In the genomic region with DNA sequence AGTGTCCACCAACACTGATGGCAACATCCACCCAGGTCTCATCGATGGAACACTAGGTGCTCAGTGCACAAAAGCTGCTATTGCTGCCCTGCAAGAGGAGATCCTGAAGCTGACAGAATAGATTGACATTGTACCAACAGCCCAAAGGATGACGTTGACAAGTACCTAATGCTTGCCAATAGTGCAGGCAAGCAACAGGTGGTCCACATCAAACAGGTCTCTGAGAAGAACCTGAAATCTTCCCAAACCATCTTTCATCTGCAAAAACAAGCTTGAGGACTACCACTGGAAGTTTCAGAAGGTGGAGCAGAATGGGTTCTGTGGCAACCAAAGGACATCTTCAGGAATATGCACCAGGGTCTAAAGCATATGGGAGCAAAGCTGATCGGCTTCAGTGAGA, we compare ENCODE assay signal across 28 cellular contexts. TPM values are rescaled to one million over a fixed set of nuclear protein-coding genes. Genes with fewer than 3 reads are reported as not detected.
"Had no signal": no experiment of that assay in that cellular context is flagged by ENCODE, and none has a peak within 500 bp of the region (broad histone marks: within the 10 kb centered on the region; RNA-seq: fewer than 3 reads in every experiment).

No MANE protein-coding gene starts in this region.

- DNase-seq: stimulated activated CD4-positive, alpha-beta T cell treated with anti-CD3 and anti-CD28 coated beads, Interleukin-2, amount 100 ng/mL, for 48 hours; stimulated activated CD4-positive, alpha-beta T cell treated with anti-CD3 and anti-CD28 coated beads, Interleukin-4, amount 100 ng/mL, for 1 hour; stimulated activated CD4-positive, alpha-beta T cell treated with anti-CD3 and anti-CD28 coated beads, Interleukin-4, amount 100 ng/mL, for 24 hours; stimulated activated CD4-positive, alpha-beta T cell treated with anti-CD3 and anti-CD28 coated beads, Interleukin-4, amount 100 ng/mL, for 4 hours; stimulated activated CD8-positive, alpha-beta memory T cell treated with anti-CD3 and anti-CD28 coated beads, Interleukin-4, amount 100 ng/mL, for 48 hours; stimulated activated naive B cell treated with anti-CD40 and anti-IgM and Interleukin-4, amounts not matched to agents 10 μg/mL and 1 μg/mL and 100 μg/mL, for 72 hours; stimulated activated naive CD4-positive, alpha-beta T cell; stimulated activated naive CD4-positive, alpha-beta T cell treated with Interleukin-2 at 50 U/mL for 16 hours; stimulated activated naive CD8-positive, alpha-beta T cell treated with anti-CD3 and anti-CD28 coated beads, Interleukin-15, amount 100 ng/mL, for 72 hours; stimulated activated naive CD8-positive, alpha-beta T cell treated with anti-CD3 and anti-CD28 coated beads, Interleukin-15, Interleukin-2, amounts not matched to agents 100 U/mL and 50 U/mL, for 24 hours; stomach; substantia nigra; testis; thyroid gland; tibial artery; transverse colon; trophoblast cell; upper lobe of left lung; upper lobe of right lung; uterus had no signal

- H3K4me3 ChIP-seq: stomach, suprapubic skin, testis, thoracic aorta, thyroid gland, tibial artery, tibial nerve, transverse colon, upper lobe of left lung, upper lobe of right lung, uterus, vagina had no signal

- FAIRE-seq: urothelium cell line had no signal

- H3K9me3 ChIP-seq: testis, thoracic aorta, thyroid gland, transverse colon, upper lobe of left lung, upper lobe of right lung, uterus, vagina had no signal

- H3K27ac ChIP-seq: stomach, suprapubic skin, testis, thoracic aorta, thyroid gland, tibial artery, tibial nerve, transverse colon, upper lobe of left lung, upper lobe of right lung, uterus, vagina had no signal

- H3K27me3 ChIP-seq: stomach, suprapubic skin, testis, thyroid gland, tibial artery, tibial nerve, transverse colon, upper lobe of left lung, upper lobe of right lung, uterus, vagina had no signal

- H3K4me1 ChIP-seq: stomach, suprapubic skin, testis, thyroid gland, tibial artery, tibial nerve, transverse colon, upper lobe of left lung, upper lobe of right lung, uterus, vagina had no signal

- H3K36me3 ChIP-seq: stomach, suprapubic skin, thoracic aorta, thyroid gland, tibial artery, tibial nerve, transverse colon, upper lobe of left lung, upper lobe of right lung, uterus, vagina had no signal

- ATAC-seq: stimulated activated effector memory CD8-positive, alpha-beta T cell treated with anti-CD3 and anti-CD28 coated beads, Interleukin-12 subunit alpha, Interleukin-12 subunit beta, amount 100 ng/mL, for 72 hours; stimulated activated memory B cell treated with anti-CD40 and anti-IgM and Interleukin-4, amounts not matched to agents 10 μg/mL and 1 μg/mL and 100 μg/mL, for 72 hours; stimulated activated naive B cell treated with anti-CD40 and anti-IgM and Interleukin-4, amounts not matched to agents 10 μg/mL and 1 μg/mL and 100 μg/mL, for 72 hours; stimulated activated naive CD8-positive, alpha-beta T cell treated with anti-CD3 and anti-CD28 coated beads, Interleukin-15, amount 100 ng/mL, for 72 hours; stimulated activated naive CD8-positive, alpha-beta T cell treated with anti-CD3 and anti-CD28 coated beads, Interleukin-15, Interleukin-2, amounts not matched to agents 100 U/mL and 50 U/mL, for 24 hours; upper lobe of right lung had no signal

RNA-seq across cellular contexts. Expression of a gene that starts 15.8 kb away (rescaled TPM):
- total RNA-seq: stomach, thoracic aorta, thyroid gland, upper lobe of right lung, ureter, vagina had no signal
- polyA plus RNA-seq: stomach had no signal
